ENCODE assay signal across 8 cellular contexts in genomic region chr4:138235419-138235952, GRCh38. TPM values are rescaled to one million over a fixed set of nuclear protein-coding genes. Genes with fewer than 3 reads are reported as not detected.
A peak's percentile ranks its signal among the peaks of the same experiment; 100 is the strongest.
DNase-seq lines count a peak whose midpoint lies in the region; ATAC-seq and TF ChIP-seq lines count a peak whose summit lies in the region.

No MANE protein-coding gene starts in this region.

- BruUV-seq in MCF 10A (replicated peaks; lab: Mats Ljungman, UMichigan): no TSS peak

- TF ChIP-seq POLR2A in breast epithelium (IDR thresholded peaks at IDR 0.05): no peak
- TF ChIP-seq POLR2A in NB4 (IDR thresholded peaks at IDR 0.05; ENCODE audit: extremely low read depth, insufficient read length): no peak
- TF ChIP-seq POLR2A in esophagus squamous epithelium (IDR thresholded peaks at IDR 0.05): no peak

- intact Hi-C loops in MCF 10A (cut with micrococcal nuclease): no loop called here
- intact Hi-C loops in breast epithelium (cut with DNase I; ENCODE audit: low total_unique reads): no loop called here
- intact Hi-C loops in esophagus squamous epithelium (cut with DNase I): no loop called here

- no peak for TF ChIP-seq CTCF in MCF 10A (IDR thresholded peaks at IDR 0.05; ENCODE audit: unreplicated experiment)
- no peak for TF ChIP-seq CTCF in breast epithelium (IDR thresholded peaks at IDR 0.05)
- TF ChIP-seq CTCF in NB4 (IDR thresholded peaks at IDR 0.05; ENCODE audit: low read depth, low read length): no peak
- no peak for TF ChIP-seq CTCF in esophagus squamous epithelium (IDR thresholded peaks at IDR 0.05)

- H3K9me3 Mint-ChIP-seq in MCF 10A (ENCODE audit: unreplicated experiment): no peaks in the 10 kb centered on the region

- CTCF ChIA-PET in MCF 10A (lab: Yijun Ruan, JAX): interaction anchor here (0.6 to 1.8 kb wide), 3 partner anchors 35 to 201 kb away, joined by 3 to 4 read pairs (median 4); no protein-coding TSS in a partner anchor

- H3K4me3 ChIP-seq in breast epithelium: no peak overlapping the region
- H3K4me3 ChIP-seq in NB4 (ENCODE audit: low read depth, low read length): no peak overlapping the region
- H3K4me3 ChIP-seq in esophagus squamous epithelium: no peak overlapping the region

- POLR2A ChIA-PET in MCF 10A (lab: Yijun Ruan, JAX): interaction anchor here (0.6 to 8.6 kb wide), 11 partner anchors 7 to 781 kb away, joined by 3 to 80 read pairs (median 4); partner anchors contain the start of genes NOCT and SLC7A11

- H3K27ac Mint-ChIP-seq in MCF 10A (ENCODE audit: low read depth, unreplicated experiment): peak overlapping the region; percentile 74

- H3K4me1 ChIP-seq in breast epithelium: no peaks in the 10 kb centered on the region
- H3K4me1 ChIP-seq in esophagus squamous epithelium: peaks cover 0 to 11% (median 0%) of the 10 kb centered on the region in 3 donors

- 0 to 7% methylated on average over 1 of the region's 1 CpG for WGBS in esophagus squamous epithelium, 2 donors

- ATAC-seq in GM21423 (IDR thresholded peaks at IDR 0.05; ENCODE audit: unreplicated experiment): no peak

- H3K27ac ChIP-seq in breast epithelium (no peak overlapping the region), esophagus squamous epithelium (peak overlapping the region; percentile 41 to 77 (median 63))

- DNase-seq in MCF 10A (ENCODE audit: unreplicated experiment) (peak; percentile 67), breast epithelium (ENCODE audit: low spot score in 2 of 2) (no peak), NB4 (ENCODE audit: low read depth) (peak; percentile 41), esophagus squamous epithelium (lab: John Stamatoyannopoulos, UW) (no peak), amygdala (lab: John Stamatoyannopoulos, UW) (no peak), OCI-M2 (lab: John Stamatoyannopoulos, UW; ENCODE audit: unreplicated experiment) (no peak), NCI-H1694 (lab: John Stamatoyannopoulos, UW) (no peak)

- peaks cover 43% of the 10 kb centered on the region for H3K36me3 Mint-ChIP-seq in MCF 10A (ENCODE audit: insufficient read depth, unreplicated experiment)

- H3K27me3 ChIP-seq in breast epithelium: no peaks in the 10 kb centered on the region
- no peaks in the 10 kb centered on the region for H3K27me3 ChIP-seq in esophagus squamous epithelium

- no peaks in the 10 kb centered on the region for H3K27me3 Mint-ChIP-seq in MCF 10A (ENCODE audit: insufficient read depth, unreplicated experiment)

- H3K4me1 Mint-ChIP-seq in MCF 10A (ENCODE audit: insufficient read depth, unreplicated experiment): peaks cover 30% of the 10 kb centered on the region

- no peaks in the 10 kb centered on the region for H3K9me3 ChIP-seq in breast epithelium
- H3K9me3 ChIP-seq in esophagus squamous epithelium: no peaks in the 10 kb centered on the region

- no peaks in the 10 kb centered on the region for H3K36me3 ChIP-seq in breast epithelium
- no peaks in the 10 kb centered on the region for H3K36me3 ChIP-seq in esophagus squamous epithelium

- H3K4me3 Mint-ChIP-seq in MCF 10A (ENCODE audit: unreplicated experiment): peak overlapping the region; percentile 30

RNA-seq across cellular contexts. Expression of gene SLC7A11, which starts 6.7 kb away (rescaled TPM):
- 103 and 153 TPM in 2 replicates for total RNA-seq in MCF 10A (2022)
- 1 to 10 TPM in 2 of 3 donors, under 1 TPM in 1; 0.16 to 1.9 (median 1.3) TPM for total RNA-seq in breast epithelium
- total RNA-seq in esophagus squamous epithelium: 10 to 100 TPM in 1 of 4 donors, 1 to 10 TPM in 3; 1.5 to 30.1 (median 7.9) TPM

Comparison
In these comparisons a context has a peak if more than half of its experiments do, and no peak if none do; other contexts are left out.
1. DNase-seq: peak in MCF 10A (single experiment) and NB4 (single experiment); none in breast epithelium (0 of 2), esophagus squamous epithelium (single experiment), amygdala (0 of 56), OCI-M2 (single experiment) and NCI-H1694 (single experiment).
2. H3K27ac ChIP-seq: peak in esophagus squamous epithelium (4 of 4); none in breast epithelium (0 of 2).